ENCODE assay signal across 21 cellular contexts in the genomic region with DNA sequence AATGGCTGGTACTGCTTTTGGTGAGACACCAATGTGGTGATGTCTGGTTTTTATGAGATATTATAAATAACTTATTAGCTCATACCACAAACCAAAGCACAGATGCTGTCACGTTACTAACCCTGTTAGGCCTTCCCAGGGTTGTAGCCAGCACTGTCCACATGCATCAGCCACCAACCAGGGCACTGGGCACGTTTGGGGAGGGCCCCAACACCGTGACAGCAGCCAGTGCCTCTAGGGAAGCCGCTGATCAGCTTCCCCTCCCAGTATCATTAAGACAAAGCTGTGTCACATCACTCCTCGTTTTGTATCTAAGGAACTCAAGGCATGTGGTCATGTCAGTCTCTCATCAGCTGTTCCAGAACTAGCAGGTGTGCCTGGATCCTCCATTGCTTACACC. TPM values are rescaled to one million over a fixed set of nuclear protein-coding genes. Genes with fewer than 3 reads are reported as not detected.
DNase-seq lines count a peak whose midpoint lies in the region; ATAC-seq lines count a peak whose summit lies in the region.
"Had no signal": no experiment of that assay in that cellular context is flagged by ENCODE, and none has a peak within 500 bp of the region (broad histone marks: within the 10 kb centered on the region; RNA-seq: fewer than 3 reads in every experiment).

No MANE protein-coding gene starts in this region.

- intact Hi-C loops in right cardiac atrium (cut with DNase I), result no loop called here

- no peaks in the 10 kb centered on the region for H3K27me3 Mint-ChIP-seq in T-helper 17 cell

- H3K4me1 Mint-ChIP-seq in T-helper 17 cell, result peaks cover 2% of the 10 kb centered on the region

- H3K9me3 ChIP-seq in T-helper 17 cell (ENCODE audit: control insufficient read depth, low read length, poor library complexity, severe bottlenecking) (no peaks in the 10 kb centered on the region), right cardiac atrium (ENCODE audit: control insufficient read depth, low read length) (no peaks in the 10 kb centered on the region), skeletal muscle tissue (ENCODE audit: control insufficient read depth in 3 of 3, low read length in 3 of 3) (no peaks in the 10 kb centered on the region)
- H3K9me3 ChIP-seq: esophagus squamous epithelium, lower lobe of right lung, pancreas had no signal

- peaks cover 17 to 42% (median 37%) of the 10 kb centered on the region in 3 donors for H3K36me3 ChIP-seq in skeletal muscle tissue (ENCODE audit: control insufficient read depth in 3 of 3, insufficient read depth in 3 of 3, low read length in 3 of 3)

- H3K27me3 ChIP-seq in right cardiac atrium (ENCODE audit: control insufficient read depth, insufficient read depth) (no peaks in the 10 kb centered on the region), skeletal muscle tissue (ENCODE audit: control insufficient read depth in 3 of 3, insufficient read depth in 3 of 3, low read length in 3 of 3) (no peaks in the 10 kb centered on the region)
- H3K27me3 ChIP-seq: esophagus squamous epithelium, pancreas had no signal

- H3K4me3 ChIP-seq in right cardiac atrium (ENCODE audit: low read length), result no peak overlapping the region
- no peak overlapping the region for H3K4me3 ChIP-seq in skeletal muscle tissue (ENCODE audit: low read length in 3 of 3)
- H3K4me3 ChIP-seq: esophagus squamous epithelium, lower lobe of right lung, pancreas, smooth muscle cell had no signal

- H3K4me1 ChIP-seq in right cardiac atrium (ENCODE audit: control insufficient read depth, insufficient read depth, low read length) (no peaks in the 10 kb centered on the region), skeletal muscle tissue (ENCODE audit: control insufficient read depth in 3 of 3, insufficient read depth in 3 of 3, low read length in 3 of 3) (peaks cover 0 to 14% (median 10%) of the 10 kb centered on the region in 3 donors)
- H3K4me1 ChIP-seq: lower lobe of right lung, pancreas had no signal

- DNase-seq in EH (ENCODE audit: low read depth), result peak; percentile 51
- no peak for DNase-seq in T-helper 17 cell
- no peak for DNase-seq in right cardiac atrium
- no peak for DNase-seq in HT-29 (ENCODE audit: low spot score)
- no peak for DNase-seq in stimulated activated naive CD4-positive, alpha-beta T cell (lab: John Stamatoyannopoulos, UW)
- DNase-seq in caudate nucleus (lab: John Stamatoyannopoulos, UW), result no peak
- DNase-seq: activated CD4-positive, alpha-beta T cell treated with anti-CD3 and anti-CD28 coated beads for 48 hours; amygdala; DMS79; effector memory CD4-positive, alpha-beta T cell; esophagus squamous epithelium; Kasumi-1; lower lobe of right lung; NCI-H1105 treated with DMSO at 0.1 percent for 48 hours; NCI-H2107; NCI-H510A treated with DMSO at 0.1 percent for 48 hours; pancreas; stimulated activated CD4-positive, alpha-beta T cell treated with anti-CD3 and anti-CD28 coated beads, Interleukin-4, amount 100 ng/mL, for 24 hours had no signal

- peak overlapping the region; percentile 14 for H3K27ac Mint-ChIP-seq in T-helper 17 cell

- H3K27ac ChIP-seq in right cardiac atrium (ENCODE audit: low read length) (peak overlapping the region; percentile 25), skeletal muscle tissue (ENCODE audit: low read depth, low read length) (peak overlapping the region; percentile 72), caudate nucleus (ENCODE audit: low read depth, low read length) (no peak overlapping the region)
- H3K27ac ChIP-seq: esophagus squamous epithelium, lower lobe of right lung, pancreas had no signal

- WGBS in right cardiac atrium, result 55% methylated on average over 5 of the region's 5 CpGs

- peaks cover 2% of the 10 kb centered on the region for H3K36me3 Mint-ChIP-seq in T-helper 17 cell (ENCODE audit: low read depth)

- ATAC-seq in T-helper 17 cell, result no peak
- peak; percentile 71 to 74 for ATAC-seq in right cardiac atrium
- ATAC-seq: lower lobe of right lung, pancreas had no signal

- H3K4me3 Mint-ChIP-seq in T-helper 17 cell, result no peak overlapping the region

- H3K9ac ChIP-seq in skeletal muscle tissue (ENCODE audit: low read depth in 1 of 3, low read length in 3 of 3), result no peak overlapping the region

RNA-seq across cellular contexts. Expression of a gene that starts 13.9 kb away (rescaled TPM):
- total RNA-seq in T-helper 17 cell, result 10 to 100 TPM; 11.2 to 11.8 TPM
- 10 to 100 TPM in 2 of 4 donors, 1 to 10 TPM in 2; 8.3 to 13.8 (median 9.9) TPM for total RNA-seq in right cardiac atrium
- 3.3 TPM for polyA plus RNA-seq in right cardiac atrium
- 21.4 TPM for total RNA-seq in skeletal muscle tissue
- 12.5 and 13.9 TPM in 2 replicates for total RNA-seq in HT-29 (2014; rRNA removed; shearing (Covaris generic))

RNA-seq across cellular contexts. Expression of a gene that starts 33.5 kb away (rescaled TPM):
- 10 to 100 TPM; 17.9 to 21.9 TPM for total RNA-seq in T-helper 17 cell
- total RNA-seq in right cardiac atrium, result 10 to 100 TPM; 18.0 to 39.8 (median 23.5) TPM
- 20.6 TPM for polyA plus RNA-seq in right cardiac atrium
- total RNA-seq in skeletal muscle tissue, result 0.52 TPM
- total RNA-seq in HT-29 (2014; rRNA removed; shearing (Covaris generic)), result 8.1 and 16.0 TPM in 2 replicates
- total RNA-seq: HT1080 had no signal
